Comparison of ENCODE assay signal across 15 cellular contexts in genomic region chr9:94148419-94148818, GRCh38.
DNase-seq lines count a peak whose midpoint lies in the region; ATAC-seq and TF ChIP-seq lines count a peak whose summit lies in the region.
"Had no signal": no experiment of that assay in that cellular context is flagged by ENCODE, and none has a peak within 500 bp of the region (broad histone marks: within the 10 kb centered on the region; RNA-seq: fewer than 3 reads in every experiment).

No MANE protein-coding gene starts in this region.

- CTCF ChIA-PET in RWPE1 (lab: Yijun Ruan, JAX): no interaction called here

- peak overlapping the region; percentile 3; the same call in 1 of the 2 replicates for H3K27ac ChIP-seq in RWPE1
- H3K27ac ChIP-seq: BLaER1 treated with 17β-estradiol and CSF1 and Interleukin-3, amounts not matched to agents 10 nM and 100 nM had no signal

- no peak overlapping the region for H3K4me3 Mint-ChIP-seq in memory B cell
- no peak overlapping the region for H3K4me3 Mint-ChIP-seq in stimulated activated effector memory CD8-positive, alpha-beta T cell treated with anti-CD3 and anti-CD28 coated beads, Interleukin-12 subunit alpha, Interleukin-12 subunit beta, amount 100 ng/mL, for 72 hours
- H3K4me3 Mint-ChIP-seq in activated T-cell treated with anti-CD3 and anti-CD28 coated beads, Interleukin-2, amount 50 U/mL, for 24 hours: no peak overlapping the region
- H3K4me3 Mint-ChIP-seq: CD4-positive, CD25-positive, alpha-beta regulatory T cell had no signal

- DNase-seq in activated CD8-positive, alpha-beta memory T cell treated with anti-CD3 and anti-CD28 coated beads for 24 hours: peak; percentile 40
- DNase-seq in activated CD8-positive, alpha-beta memory T cell treated with anti-CD3 and anti-CD28 coated beads, Interleukin-2, amount 50 U/mL, for 4 hours: no peak
- DNase-seq in RWPE1 (ENCODE audit: low spot score) (no peak), memory B cell (ENCODE audit: low spot score in 2 of 2) (no peak), HuH-7 (ENCODE audit: low spot score) (no peak), iPS-NIHi7 (ENCODE audit: extremely low spot score) (no peak)
- no peak for DNase-seq in stimulated activated effector memory CD8-positive, alpha-beta T cell treated with anti-CD3 and anti-CD28 coated beads, Interleukin-12 subunit alpha, Interleukin-12 subunit beta, amount 100 ng/mL, for 72 hours (ENCODE audit: low spot score in 2 of 2)
- DNase-seq in activated T-cell treated with anti-CD3 and anti-CD28 coated beads, Interleukin-2, amount 50 U/mL, for 24 hours: no peak
- DNase-seq: 8988T; ACHN; CD4-positive, CD25-positive, alpha-beta regulatory T cell; DMS53; GF-D8; HCEC 1CT had no signal

- peak overlapping the region; percentile 29 for H3K27ac Mint-ChIP-seq in memory B cell
- peak overlapping the region; percentile 3 for H3K27ac Mint-ChIP-seq in stimulated activated effector memory CD8-positive, alpha-beta T cell treated with anti-CD3 and anti-CD28 coated beads, Interleukin-12 subunit alpha, Interleukin-12 subunit beta, amount 100 ng/mL, for 72 hours
- H3K27ac Mint-ChIP-seq in activated T-cell treated with anti-CD3 and anti-CD28 coated beads, Interleukin-2, amount 50 U/mL, for 24 hours: no peak overlapping the region

- POLR2A ChIA-PET in RWPE1 (lab: Yijun Ruan, JAX; ENCODE audit: low non-redundant PET): no interaction called here

- TF ChIP-seq CTCF in RWPE1 (conservative IDR thresholded peaks at IDR 0.05; ENCODE audit: low read depth): no peak

- no peaks in the 10 kb centered on the region for H3K27me3 Mint-ChIP-seq in memory B cell
- H3K27me3 Mint-ChIP-seq in activated T-cell treated with anti-CD3 and anti-CD28 coated beads, Interleukin-2, amount 50 U/mL, for 24 hours: no peaks in the 10 kb centered on the region

- no peak for ATAC-seq in memory B cell (ENCODE audit: low read depth)
- no peak for ATAC-seq in stimulated activated effector memory CD8-positive, alpha-beta T cell treated with anti-CD3 and anti-CD28 coated beads, Interleukin-12 subunit alpha, Interleukin-12 subunit beta, amount 100 ng/mL, for 72 hours

- H3K4me1 Mint-ChIP-seq in memory B cell: peaks cover 27% of the 10 kb centered on the region
- no peaks in the 10 kb centered on the region for H3K4me1 Mint-ChIP-seq in stimulated activated effector memory CD8-positive, alpha-beta T cell treated with anti-CD3 and anti-CD28 coated beads, Interleukin-12 subunit alpha, Interleukin-12 subunit beta, amount 100 ng/mL, for 72 hours
- no peaks in the 10 kb centered on the region for H3K4me1 Mint-ChIP-seq in activated T-cell treated with anti-CD3 and anti-CD28 coated beads, Interleukin-2, amount 50 U/mL, for 24 hours (ENCODE audit: low read depth)
- H3K4me1 Mint-ChIP-seq: CD4-positive, CD25-positive, alpha-beta regulatory T cell had no signal

- no peaks in the 10 kb centered on the region for H3K36me3 Mint-ChIP-seq in memory B cell
- no peaks in the 10 kb centered on the region for H3K36me3 Mint-ChIP-seq in stimulated activated effector memory CD8-positive, alpha-beta T cell treated with anti-CD3 and anti-CD28 coated beads, Interleukin-12 subunit alpha, Interleukin-12 subunit beta, amount 100 ng/mL, for 72 hours
- no peaks in the 10 kb centered on the region for H3K36me3 Mint-ChIP-seq in activated T-cell treated with anti-CD3 and anti-CD28 coated beads, Interleukin-2, amount 50 U/mL, for 24 hours (ENCODE audit: low read depth)
- H3K36me3 Mint-ChIP-seq: CD4-positive, CD25-positive, alpha-beta regulatory T cell had no signal

- no peaks in the 10 kb centered on the region for H3K9me3 Mint-ChIP-seq in memory B cell
- H3K9me3 Mint-ChIP-seq in stimulated activated effector memory CD8-positive, alpha-beta T cell treated with anti-CD3 and anti-CD28 coated beads, Interleukin-12 subunit alpha, Interleukin-12 subunit beta, amount 100 ng/mL, for 72 hours: no peaks in the 10 kb centered on the region
- H3K9me3 Mint-ChIP-seq in activated T-cell treated with anti-CD3 and anti-CD28 coated beads, Interleukin-2, amount 50 U/mL, for 24 hours: no peaks in the 10 kb centered on the region
- H3K9me3 Mint-ChIP-seq: CD4-positive, CD25-positive, alpha-beta regulatory T cell had no signal
